Comparison of ENCODE assay signal across 29 cellular contexts in the genomic region with DNA sequence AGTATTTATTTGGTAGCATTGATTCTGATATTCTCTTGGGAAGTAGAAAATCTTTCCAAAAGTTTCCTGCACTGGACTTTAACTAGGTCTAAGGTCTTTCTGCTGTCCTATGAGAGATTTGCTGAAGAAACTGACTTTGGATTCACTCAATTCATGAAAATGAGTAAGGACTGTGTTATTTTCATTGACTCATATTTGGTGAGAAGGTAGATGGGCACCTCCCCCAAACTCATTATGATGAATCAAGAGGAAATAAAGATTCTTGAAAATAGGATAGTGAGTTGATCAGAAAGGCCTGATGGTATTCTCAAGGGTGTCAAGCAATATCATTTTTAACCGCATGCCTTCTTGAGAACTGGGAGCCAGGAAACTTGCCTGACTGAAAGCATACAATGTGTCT.
DNase-seq lines count a peak whose midpoint lies in the region; ATAC-seq, FAIRE-seq and TF ChIP-seq lines count a peak whose summit lies in the region.
"Had no signal": no experiment of that assay in that cellular context is flagged by ENCODE, and none has a peak within 500 bp of the region (broad histone marks: within the 10 kb centered on the region; RNA-seq: fewer than 3 reads in every experiment).

No MANE protein-coding gene starts in this region.

- H3K27me3 ChIP-seq in RWPE2 (ENCODE audit: insufficient read depth, poor library complexity, severe bottlenecking): no peaks in the 10 kb centered on the region
- H3K27me3 ChIP-seq in pancreas: no peaks in the 10 kb centered on the region
- H3K27me3 ChIP-seq in testis: no peaks in the 10 kb centered on the region
- H3K27me3 ChIP-seq: BLaER1 treated with 17β-estradiol and CSF1 and Interleukin-3, amounts not matched to agents 10 nM and 100 nM; cardiac muscle cell; esophagus squamous epithelium; right lobe of liver; SJCRH30; tibial nerve had no signal

- TF ChIP-seq CTCF in RWPE2 (IDR thresholded peaks at IDR 0.05; ENCODE audit: poor library complexity, severe bottlenecking): no peak
- TF ChIP-seq CTCF in pancreas (IDR thresholded peaks at IDR 0.05): no peak
- TF ChIP-seq CTCF in testis (IDR thresholded peaks at IDR 0.05): no peak

- TF ChIP-seq POLR2A in testis (IDR thresholded peaks at IDR 0.05): no peak

- no peaks in the 10 kb centered on the region for H3K36me3 ChIP-seq in RWPE2 (ENCODE audit: low read depth)
- H3K36me3 ChIP-seq in pancreas: no peaks in the 10 kb centered on the region
- H3K36me3 ChIP-seq in testis (ENCODE audit: low read depth, missing control alignments): no peaks in the 10 kb centered on the region
- H3K36me3 ChIP-seq: BLaER1 treated with 17β-estradiol and CSF1 and Interleukin-3, amounts not matched to agents 10 nM and 100 nM; cardiac muscle cell; esophagus squamous epithelium; HAP-1; right lobe of liver; SJCRH30; tibial nerve; WERI-Rb-1 had no signal

- 95 to 96% methylated on average over 1 of the region's 1 CpG for WGBS in pancreas, 2 donors
- WGBS in testis, 2 donors: 85 to 91% methylated on average over 1 of the region's 1 CpG

- ATAC-seq in RWPE2 (ENCODE audit: low read depth) (peak; percentile 46; the same call in 2 of the 3 replicates), pancreas (no peak), HG03139 (IDR thresholded peaks at IDR 0.05; ENCODE audit: unreplicated experiment) (no peak)
- ATAC-seq: activated T-helper 17 cell treated with anti-CD3 and anti-CD28 coated beads, Interleukin-2, amount 50 U/mL, for 72 hours; left ventricle myocardium superior; right lobe of liver had no signal

- H3K4me3 ChIP-seq in RWPE2 (ENCODE audit: severe bottlenecking): no peak overlapping the region
- no peak overlapping the region for H3K4me3 ChIP-seq in pancreas
- H3K4me3 ChIP-seq in testis: no peak overlapping the region
- H3K4me3 ChIP-seq: BLaER1 treated with 17β-estradiol and CSF1 and Interleukin-3, amounts not matched to agents 10 nM and 100 nM; cardiac muscle cell; esophagus squamous epithelium; HAP-1; right lobe of liver; SJCRH30; tibial nerve had no signal

- intact Hi-C loops in pancreas (cut with DNase I): no loop called here
- intact Hi-C loops in testis (cut with DNase I; ENCODE audit: low total_unique reads): no loop called here

- no peak for FAIRE-seq in pancreas (lab: Jason Lieb, UNC)
- FAIRE-seq: G401.6 had no signal

- DNase-seq in Daoy (ENCODE audit: low read depth): peak; percentile 46
- no peak for DNase-seq in RWPE2 (ENCODE audit: low spot score)
- peak; percentile 8 for DNase-seq in epithelial cell of prostate (ENCODE audit: low read depth, low spot score)
- DNase-seq in kidney glomerular epithelial cell (lab: John Stamatoyannopoulos, UW): peak; percentile 23
- DNase-seq in mucosa of gallbladder (ENCODE audit: low spot score): no peak
- no peak for DNase-seq in pancreas
- DNase-seq in testis: no peak
- DNase-seq: activated CD4-positive, alpha-beta T cell treated with anti-CD3 and anti-CD28 coated beads for 48 hours; activated naive CD4-positive, alpha-beta T cell treated with anti-CD3 and anti-CD28 coated beads, Interleukin-2, amount 50 U/mL, for 16 hours; amygdala; cortex of kidney; esophagus squamous epithelium; IMR-90; islet precursor cell; left ventricle myocardium superior; NCI-H146; right lobe of liver; SJCRH30; stimulated activated CD4-positive, alpha-beta T cell treated with anti-CD3 and anti-CD28 coated beads, Interleukin-2, amount 100 ng/mL, for 48 hours; SW 1271; T1000; WERI-Rb-1 had no signal

- H3K9me3 ChIP-seq in RWPE2 (ENCODE audit: severe bottlenecking) (no peaks in the 10 kb centered on the region), pancreas (no peaks in the 10 kb centered on the region), testis (no peaks in the 10 kb centered on the region)
- H3K9me3 ChIP-seq: BLaER1 treated with 17β-estradiol and CSF1 and Interleukin-3, amounts not matched to agents 10 nM and 100 nM; esophagus squamous epithelium; HAP-1; right lobe of liver; SJCRH30; tibial nerve had no signal

- H3K4me1 ChIP-seq in RWPE2 (ENCODE audit: insufficient read depth, poor library complexity, severe bottlenecking): no peaks in the 10 kb centered on the region
- peaks cover 0 to 5% (median 0%) of the 10 kb centered on the region in 3 donors for H3K4me1 ChIP-seq in pancreas
- H3K4me1 ChIP-seq in testis: no peaks in the 10 kb centered on the region
- H3K4me1 ChIP-seq: BLaER1 treated with 17β-estradiol and CSF1 and Interleukin-3, amounts not matched to agents 10 nM and 100 nM; esophagus squamous epithelium; HAP-1; SJCRH30; tibial nerve had no signal

- no peak overlapping the region for H3K27ac ChIP-seq in RWPE2 (ENCODE audit: poor library complexity, severe bottlenecking)
- peak overlapping the region; percentile 9 for H3K27ac ChIP-seq in epithelial cell of prostate
- H3K27ac ChIP-seq in pancreas: no peak overlapping the region
- no peak overlapping the region for H3K27ac ChIP-seq in testis
- H3K27ac ChIP-seq: BLaER1 treated with 17β-estradiol and CSF1 and Interleukin-3, amounts not matched to agents 10 nM and 100 nM; cardiac muscle cell; esophagus squamous epithelium; right lobe of liver; SJCRH30; tibial nerve; WERI-Rb-1 had no signal

Comparison
In these comparisons a context has a peak if more than half of its experiments do, and no peak if none do; other contexts are left out.
1. DNase-seq: peak in Daoy (single experiment), epithelial cell of prostate (single experiment) and kidney glomerular epithelial cell (single experiment); none in RWPE2 (single experiment), mucosa of gallbladder (single experiment), pancreas (0 of 6) and testis (single experiment).